ENCODE assay signal across 8 cellular contexts in genomic region chr10:131980757-131981428, GRCh38. TPM values are rescaled to one million over a fixed set of nuclear protein-coding genes. Genes with fewer than 3 reads are reported as not detected.
DNase-seq lines count a peak whose midpoint lies in the region; ATAC-seq and TF ChIP-seq lines count a peak whose summit lies in the region.

No MANE protein-coding gene starts in this region.

- H3K9me3 ChIP-seq in BE2C (no peaks in the 10 kb centered on the region), breast epithelium (no peaks in the 10 kb centered on the region), tibial nerve (peaks cover 0 to 4% (median 0%) of the 10 kb centered on the region in 4 donors)

- no peak for TF ChIP-seq POLR2A in breast epithelium (IDR thresholded peaks at IDR 0.05)
- no peak for TF ChIP-seq POLR2A in lower leg skin (IDR thresholded peaks at IDR 0.05)
- TF ChIP-seq POLR2A in tibial nerve (IDR thresholded peaks at IDR 0.05), result no peak

- H3K27ac ChIP-seq in breast epithelium, result peak overlapping the region; percentile 52 to 84
- peak overlapping the region in 3 of 4 donors; percentile 84 to 89 (median 87) for H3K27ac ChIP-seq in tibial nerve

- H3K27me3 ChIP-seq in BE2C, result no peaks in the 10 kb centered on the region
- H3K27me3 ChIP-seq in breast epithelium, result no peaks in the 10 kb centered on the region
- H3K27me3 ChIP-seq in tibial nerve, result no peaks in the 10 kb centered on the region

- DNase-seq in BE2C (peak; percentile 26), HuH-7.5 (ENCODE audit: low spot score) (peak; percentile 63), breast epithelium (ENCODE audit: low spot score in 2 of 2) (peak in 1 of 2 donors; percentile 51), lower leg skin (ENCODE audit: low spot score in 2 of 2) (no peak), tibial nerve (ENCODE audit: low spot score in 2 of 2) (no peak), left colon (no peak), NCI-H2107 (lab: John Stamatoyannopoulos, UW) (no peak)

- H3K36me3 ChIP-seq in BE2C (peaks cover 19% of the 10 kb centered on the region), breast epithelium (no peaks in the 10 kb centered on the region), tibial nerve (peaks cover 0 to 14% (median 0%) of the 10 kb centered on the region in 3 donors)

- H3K4me3 ChIP-seq in BE2C (ENCODE audit: low read depth, low read length) (peak overlapping the region; percentile 96), breast epithelium (peak overlapping the region; percentile 64 to 97 (median 94)), lower leg skin (ENCODE audit: low read depth, poor library complexity, severe bottlenecking) (peak overlapping the region; percentile 77), tibial nerve (peak overlapping the region; percentile 84 to 87 (median 86))

- intact Hi-C loops in breast epithelium (cut with DNase I; ENCODE audit: low total_unique reads) (no loop called here), lower leg skin (cut with DNase I; ENCODE audit: low total_unique reads) (loop anchor here (10.0 kb wide), 1 partner anchor 76 kb away; the partner anchor contains the start of gene PPP2R2D), left colon (cut with DNase I, micrococcal nuclease) (no loop called here)

- no peak for TF ChIP-seq CTCF in BE2C (IDR thresholded peaks at IDR 0.05; ENCODE audit: low read depth, low read length)
- TF ChIP-seq CTCF in breast epithelium (IDR thresholded peaks at IDR 0.05), result no peak
- no peak for TF ChIP-seq CTCF in lower leg skin (IDR thresholded peaks at IDR 0.05)
- no peak for TF ChIP-seq CTCF in tibial nerve (IDR thresholded peaks at IDR 0.05)

- 9 to 10% methylated on average over 27 to 31 of the region's 31 CpGs for WGBS in lower leg skin, 2 donors
- 5 to 13% methylated on average over 27 to 31 of the region's 31 CpGs for WGBS in tibial nerve, 2 donors

- H3K4me1 ChIP-seq in BE2C (no peaks in the 10 kb centered on the region), breast epithelium (peaks cover 0 to 5% of the 10 kb centered on the region in 2 donors), tibial nerve (peaks cover 0 to 34% (median 8%) of the 10 kb centered on the region in 4 donors)

- ATAC-seq in left colon (no peak), HG03025 (IDR thresholded peaks at IDR 0.05; ENCODE audit: low FRiP score, unreplicated experiment) (no peak)

- no peak for TF ChIP-seq EP300 in tibial nerve (IDR thresholded peaks at IDR 0.05)

RNA-seq across cellular contexts. Expression of gene BNIP3, which starts 0.8 kb away (rescaled TPM):
- 47.0 TPM for polyA plus RNA-seq in BE2C (2012; ENCODE audit: insufficient read depth, insufficient read length, low read depth)
- total RNA-seq in breast epithelium (100 to 1,000 TPM in 2 of 3 donors, 10 to 100 TPM in 1; 81.9 to 235 (median 107) TPM), lower leg skin (100 to 1,000 TPM in 3 of 4 donors, 10 to 100 TPM in 1; 78.4 to 241 (median 168) TPM), tibial nerve (100 to 1,000 TPM; 118 to 175 (median 137) TPM), left colon (1 to 10 TPM; 4.7 to 9.4 TPM)

Comparison
In these comparisons a context has a peak if more than half of its experiments do, and no peak if none do; other contexts are left out.
1. DNase-seq: peak in BE2C (single experiment) and HuH-7.5 (single experiment); none in lower leg skin (0 of 2), tibial nerve (0 of 2), left colon (0 of 2) and NCI-H2107 (single experiment).
2. RNA of gene BNIP3, which starts 0.8 kb away (total RNA-seq): 78.4 to 241 TPM in lower leg skin, 118 to 175 TPM in tibial nerve and 81.9 to 235 TPM in breast epithelium; 4.7 to 9.4 TPM in left colon; every median in the first group is over 4 times any median in the second.
3. Peak in every context shown above with its lines, with median percentiles within 50 percentile points of each other: H3K4me3 ChIP-seq.